26 cellular contexts compared by ENCODE assay signal in genomic region chr3:126137490-126138130, GRCh38. TPM values are rescaled to one million over a fixed set of nuclear protein-coding genes. Genes with fewer than 3 reads are reported as not detected.
DNase-seq lines count a peak whose midpoint lies in the region; ATAC-seq and TF ChIP-seq lines count a peak whose summit lies in the region.
"Had no signal": no experiment of that assay in that cellular context is flagged by ENCODE, and none has a peak within 500 bp of the region (broad histone marks: within the 10 kb centered on the region; RNA-seq: fewer than 3 reads in every experiment).

No MANE protein-coding gene starts in this region.

- DNase-seq in activated T-cell treated with anti-CD3 and anti-CD28 coated beads, Interleukin-2, amount 50 U/mL, for 24 hours = peak; percentile 14
- no peak for DNase-seq in activated T-cell treated with anti-CD3 and anti-CD28 coated beads, Interleukin-2, amount 50 U/mL, for 4 hours
- DNase-seq in endothelial cell (ENCODE audit: low spot score) (peak; percentile 1), posterior vena cava (ENCODE audit: low spot score) (peak; percentile 48), ureter (ENCODE audit: low spot score) (peak; percentile 28), NCI-H1694 treated with DMSO at 0.1 percent for 48 hours (lab: John Stamatoyannopoulos, UW) (no peak), NCI-H82 (lab: John Stamatoyannopoulos, UW) (no peak)
- DNase-seq: activated naive CD8-positive, alpha-beta T cell treated with anti-CD3 and anti-CD28 coated beads, Interleukin-2, amount 50 U/mL, for 24 hours; CD4-positive, CD25-positive, alpha-beta regulatory T cell; cerebellar nuclear complex; EL; erythroblast; Karpas-422; mammary epithelial cell; MV-4-11; NCI-H1436 treated with DMSO at 0.1 percent for 48 hours; NCI-H2107; NCI-H446; stimulated activated CD4-positive, alpha-beta T cell treated with anti-CD3 and anti-CD28 coated beads, Interleukin-1b, Interleukin-23, amount 100 ng/mL, for 48 hours had no signal

- H3K4me1 Mint-ChIP-seq in activated T-cell treated with anti-CD3 and anti-CD28 coated beads, Interleukin-2, amount 50 U/mL, for 24 hours (ENCODE audit: low read depth) = no peaks in the 10 kb centered on the region
- H3K4me1 Mint-ChIP-seq in activated T-cell treated with anti-CD3 and anti-CD28 coated beads, Interleukin-2, amount 50 U/mL, for 4 hours (ENCODE audit: low read depth) = no peaks in the 10 kb centered on the region
- no peaks in the 10 kb centered on the region for H3K4me1 Mint-ChIP-seq in endothelial cell (ENCODE audit: unreplicated experiment)
- H3K4me1 Mint-ChIP-seq: activated naive CD8-positive, alpha-beta T cell treated with anti-CD3 and anti-CD28 coated beads, Interleukin-2, amount 50 U/mL, for 24 hours; CD4-positive, CD25-positive, alpha-beta regulatory T cell had no signal

- H3K9me3 Mint-ChIP-seq in activated T-cell treated with anti-CD3 and anti-CD28 coated beads, Interleukin-2, amount 50 U/mL, for 24 hours = no peaks in the 10 kb centered on the region
- H3K9me3 Mint-ChIP-seq in activated T-cell treated with anti-CD3 and anti-CD28 coated beads, Interleukin-2, amount 50 U/mL, for 4 hours = no peaks in the 10 kb centered on the region
- H3K9me3 Mint-ChIP-seq in endothelial cell (ENCODE audit: unreplicated experiment) = no peaks in the 10 kb centered on the region
- H3K9me3 Mint-ChIP-seq: activated CD4-positive, alpha-beta memory T cell treated with anti-CD3 and anti-CD28 coated beads for 36 hours; activated naive CD8-positive, alpha-beta T cell treated with anti-CD3 and anti-CD28 coated beads, Interleukin-2, amount 50 U/mL, for 24 hours; CD4-positive, CD25-positive, alpha-beta regulatory T cell; neural crest cell had no signal

- intact Hi-C loops in posterior vena cava (cut with DNase I) = loop anchor here in 1 of 2 donors (5.0 kb wide), 1 partner anchor 60 kb away; no protein-coding TSS in a partner anchor

- no peak for TF ChIP-seq CTCF in endothelial cell (IDR thresholded peaks at IDR 0.05; ENCODE audit: unreplicated experiment)

- H3K27ac Mint-ChIP-seq in activated T-cell treated with anti-CD3 and anti-CD28 coated beads, Interleukin-2, amount 50 U/mL, for 24 hours = no peak overlapping the region
- H3K27ac Mint-ChIP-seq in endothelial cell (ENCODE audit: unreplicated experiment) = no peak overlapping the region
- H3K27ac Mint-ChIP-seq: activated CD4-positive, alpha-beta memory T cell treated with anti-CD3 and anti-CD28 coated beads for 36 hours; activated naive CD8-positive, alpha-beta T cell treated with anti-CD3 and anti-CD28 coated beads, Interleukin-2, amount 50 U/mL, for 24 hours; CD4-positive, CD25-positive, alpha-beta regulatory T cell had no signal

- no peak for ATAC-seq in activated T-cell treated with anti-CD3 and anti-CD28 coated beads, Interleukin-2, amount 50 U/mL, for 4 hours
- no peak for ATAC-seq in GM18502 (IDR thresholded peaks at IDR 0.05; ENCODE audit: poor library complexity, unreplicated experiment)
- ATAC-seq: activated naive CD8-positive, alpha-beta T cell treated with anti-CD3 and anti-CD28 coated beads, Interleukin-2, amount 50 U/mL, for 24 hours; body of pancreas; heart right ventricle had no signal

- H3K36me3 Mint-ChIP-seq in activated T-cell treated with anti-CD3 and anti-CD28 coated beads, Interleukin-2, amount 50 U/mL, for 24 hours (ENCODE audit: low read depth) = no peaks in the 10 kb centered on the region
- no peaks in the 10 kb centered on the region for H3K36me3 Mint-ChIP-seq in activated T-cell treated with anti-CD3 and anti-CD28 coated beads, Interleukin-2, amount 50 U/mL, for 4 hours (ENCODE audit: insufficient read depth)
- H3K36me3 Mint-ChIP-seq in endothelial cell (ENCODE audit: low read depth, unreplicated experiment) = no peaks in the 10 kb centered on the region
- H3K36me3 Mint-ChIP-seq: activated CD4-positive, alpha-beta memory T cell treated with anti-CD3 and anti-CD28 coated beads for 36 hours; CD4-positive, CD25-positive, alpha-beta regulatory T cell had no signal

- peaks cover 53% of the 10 kb centered on the region for H3K27me3 Mint-ChIP-seq in activated T-cell treated with anti-CD3 and anti-CD28 coated beads, Interleukin-2, amount 50 U/mL, for 24 hours
- H3K27me3 Mint-ChIP-seq in activated T-cell treated with anti-CD3 and anti-CD28 coated beads, Interleukin-2, amount 50 U/mL, for 4 hours (ENCODE audit: low read depth) = peaks cover 24% of the 10 kb centered on the region
- H3K27me3 Mint-ChIP-seq in endothelial cell (ENCODE audit: unreplicated experiment) = peaks cover 6% of the 10 kb centered on the region

- no peak overlapping the region for H3K4me3 Mint-ChIP-seq in activated T-cell treated with anti-CD3 and anti-CD28 coated beads, Interleukin-2, amount 50 U/mL, for 24 hours
- no peak overlapping the region for H3K4me3 Mint-ChIP-seq in activated T-cell treated with anti-CD3 and anti-CD28 coated beads, Interleukin-2, amount 50 U/mL, for 4 hours
- no peak overlapping the region for H3K4me3 Mint-ChIP-seq in endothelial cell (ENCODE audit: unreplicated experiment)
- H3K4me3 Mint-ChIP-seq: activated CD4-positive, alpha-beta memory T cell treated with anti-CD3 and anti-CD28 coated beads for 36 hours; activated naive CD8-positive, alpha-beta T cell treated with anti-CD3 and anti-CD28 coated beads, Interleukin-2, amount 50 U/mL, for 24 hours; CD4-positive, CD25-positive, alpha-beta regulatory T cell; neural crest cell had no signal

RNA-seq across cellular contexts. Expression of gene ALDH1L1, which starts 42.8 kb away (rescaled TPM):
- under 1 TPM in 2 of 3 donors, not detected in 1; 0.10 to 0.29 TPM for total RNA-seq in activated T-cell treated with anti-CD3 and anti-CD28 coated beads, Interleukin-2, amount 50 U/mL, for 4 hours
- not detected for total RNA-seq in endothelial cell (ENCODE audit: unreplicated experiment)
- 10 to 100 TPM in 1 of 2 donors, 1 to 10 TPM in 1; 5.6 to 12.4 TPM for total RNA-seq in posterior vena cava
- 129 TPM for total RNA-seq in ureter
- total RNA-seq: A172; activated CD4-positive, alpha-beta memory T cell treated with anti-CD3 and anti-CD28 coated beads for 36 hours; CD4-positive, CD25-positive, alpha-beta regulatory T cell; T-helper 1 cell treated with Interleukin-12 subunit alpha and Interleukin-12 subunit beta and Interleukin-4 antibody, amounts not matched to agents 30 ng/mL and 1 ng/mL, for 36 hours had no signal

RNA-seq across cellular contexts. Expression of gene SLC41A3, which starts 53.7 kb away (rescaled TPM):
- total RNA-seq in activated T-cell treated with anti-CD3 and anti-CD28 coated beads, Interleukin-2, amount 50 U/mL, for 4 hours = 10 to 100 TPM; 23.6 to 28.1 (median 25.4) TPM
- total RNA-seq in endothelial cell (ENCODE audit: unreplicated experiment) (52.3 TPM), posterior vena cava (10 to 100 TPM; 44.7 to 49.0 TPM), ureter (72.0 TPM)

Comparison
In these comparisons a context has a peak if more than half of its experiments do, and no peak if none do; other contexts are left out.
1. DNase-seq: peak in activated T-cell treated with anti-CD3 and anti-CD28 coated beads, Interleukin-2, amount 50 U/mL, for 24 hours (single experiment), endothelial cell (single experiment), posterior vena cava (single experiment) and ureter (single experiment); none in activated T-cell treated with anti-CD3 and anti-CD28 coated beads, Interleukin-2, amount 50 U/mL, for 4 hours (single experiment), NCI-H1694 treated with DMSO at 0.1 percent for 48 hours (single experiment) and NCI-H82 (single experiment).